Comparison of ENCODE assay signal across 1 cellular context in genomic region chr6:1027109-1027794, GRCh38.
TF ChIP-seq lines count a peak whose summit lies in the region.

No MANE protein-coding gene starts in this region.

TF ChIP-seq in HepG2, 621 proteins besides CTCF, POLR2A, EP300 and RAD21 (continued from another document):
- no peak for TF ChIP-seq PAXIP1 (CRISPR knock-in tag; conservative IDR thresholded peaks at IDR 0.05)
- TF ChIP-seq KAT7 (CRISPR knock-in tag; IDR thresholded peaks at IDR 0.05; ENCODE audit: borderline replicate concordance) = no peak
- peak; percentile 76 for TF ChIP-seq FOSL2 (CRISPR knock-in tag; IDR thresholded peaks at IDR 0.05)
- TF ChIP-seq ZNF724P (CRISPR knock-in tag; IDR thresholded peaks at IDR 0.05; ENCODE audit: borderline replicate concordance) = no peak
- TF ChIP-seq, protein P1, sequence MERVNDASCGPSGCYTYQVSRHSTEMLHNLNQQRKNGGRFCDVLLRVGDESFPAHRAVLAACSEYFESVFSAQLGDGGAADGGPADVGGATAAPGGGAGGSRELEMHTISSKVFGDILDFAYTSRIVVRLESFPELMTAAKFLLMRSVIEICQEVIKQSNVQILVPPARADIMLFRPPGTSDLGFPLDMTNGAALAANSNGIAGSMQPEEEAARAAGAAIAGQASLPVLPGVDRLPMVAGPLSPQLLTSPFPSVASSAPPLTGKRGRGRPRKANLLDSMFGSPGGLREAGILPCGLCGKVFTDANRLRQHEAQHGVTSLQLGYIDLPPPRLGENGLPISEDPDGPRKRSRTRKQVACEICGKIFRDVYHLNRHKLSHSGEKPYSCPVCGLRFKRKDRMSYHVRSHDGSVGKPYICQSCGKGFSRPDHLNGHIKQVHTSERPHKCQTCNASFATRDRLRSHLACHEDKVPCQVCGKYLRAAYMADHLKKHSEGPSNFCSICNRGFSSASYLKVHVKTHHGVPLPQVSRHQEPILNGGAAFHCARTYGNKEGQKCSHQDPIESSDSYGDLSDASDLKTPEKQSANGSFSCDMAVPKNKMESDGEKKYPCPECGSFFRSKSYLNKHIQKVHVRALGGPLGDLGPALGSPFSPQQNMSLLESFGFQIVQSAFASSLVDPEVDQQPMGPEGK (CRISPR knock-in tag; IDR thresholded peaks at IDR 0.05) = no peak
- no peak for TF ChIP-seq GABPB1 (CRISPR knock-in tag; IDR thresholded peaks at IDR 0.05)
- TF ChIP-seq ZSCAN22 (CRISPR knock-in tag; IDR thresholded peaks at IDR 0.05) = no peak
- TF ChIP-seq, protein P2, sequence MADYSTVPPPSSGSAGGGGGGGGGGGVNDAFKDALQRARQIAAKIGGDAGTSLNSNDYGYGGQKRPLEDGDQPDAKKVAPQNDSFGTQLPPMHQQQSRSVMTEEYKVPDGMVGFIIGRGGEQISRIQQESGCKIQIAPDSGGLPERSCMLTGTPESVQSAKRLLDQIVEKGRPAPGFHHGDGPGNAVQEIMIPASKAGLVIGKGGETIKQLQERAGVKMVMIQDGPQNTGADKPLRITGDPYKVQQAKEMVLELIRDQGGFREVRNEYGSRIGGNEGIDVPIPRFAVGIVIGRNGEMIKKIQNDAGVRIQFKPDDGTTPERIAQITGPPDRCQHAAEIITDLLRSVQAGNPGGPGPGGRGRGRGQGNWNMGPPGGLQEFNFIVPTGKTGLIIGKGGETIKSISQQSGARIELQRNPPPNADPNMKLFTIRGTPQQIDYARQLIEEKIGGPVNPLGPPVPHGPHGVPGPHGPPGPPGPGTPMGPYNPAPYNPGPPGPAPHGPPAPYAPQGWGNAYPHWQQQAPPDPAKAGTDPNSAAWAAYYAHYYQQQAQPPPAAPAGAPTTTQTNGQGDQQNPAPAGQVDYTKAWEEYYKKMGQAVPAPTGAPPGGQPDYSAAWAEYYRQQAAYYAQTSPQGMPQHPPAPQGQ (CRISPR knock-in tag; IDR thresholded peaks at IDR 0.05; ENCODE audit: borderline replicate concordance) = no peak
- no peak for TF ChIP-seq ZNF589 (CRISPR knock-in tag; conservative IDR thresholded peaks at IDR 0.05)
- TF ChIP-seq MEF2D (CRISPR knock-in tag; IDR thresholded peaks at IDR 0.05) = no peak
- no peak for TF ChIP-seq ZNF317 (CRISPR knock-in tag; IDR thresholded peaks at IDR 0.05)
- TF ChIP-seq BHLHE40 (IDR thresholded peaks at IDR 0.05; ENCODE audit: low read length) = peak; percentile 68
- TF ChIP-seq, protein P3, sequence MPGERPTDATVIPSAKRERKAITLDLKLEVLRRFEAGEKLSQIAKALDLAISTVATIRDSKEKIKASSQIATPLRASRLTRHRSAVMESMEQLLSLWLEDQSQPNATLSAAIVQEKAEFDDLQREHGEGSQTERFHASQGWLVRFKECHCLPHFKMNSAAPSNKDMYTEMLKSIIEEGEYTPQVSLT (CRISPR knock-in tag; IDR thresholded peaks at IDR 0.05; ENCODE audit: borderline replicate concordance, low read depth) = no peak
- TF ChIP-seq FOXA1 (IDR thresholded peaks at IDR 0.05) = no peak
- TF ChIP-seq FOXA1 (CRISPR knock-in tag; IDR thresholded peaks at IDR 0.05) = 0 out of 2 replicates have a peak, but pooled peaks have one; percentile 9
- no peak for TF ChIP-seq MTF1 (CRISPR knock-in tag; IDR thresholded peaks at IDR 0.05)
- TF ChIP-seq PRPF4 (IDR thresholded peaks at IDR 0.05; ENCODE audit: low read depth, low read length, poor library complexity, severe bottlenecking) = no peak
- TF ChIP-seq SP5 (CRISPR knock-in tag; IDR thresholded peaks at IDR 0.05; ENCODE audit: borderline replicate concordance, low read depth) = no peak
